ENCODE assay signal across 21 cellular contexts in genomic region chr3:133750201-133750748, GRCh38. TPM values are rescaled to one million over a fixed set of nuclear protein-coding genes. Genes with fewer than 3 reads are reported as not detected.
DNase-seq lines count a peak whose midpoint lies in the region; ATAC-seq and TF ChIP-seq lines count a peak whose summit lies in the region.
"Had no signal": no experiment of that assay in that cellular context is flagged by ENCODE, and none has a peak within 500 bp of the region (broad histone marks: within the 10 kb centered on the region; RNA-seq: fewer than 3 reads in every experiment).

No MANE protein-coding gene starts in this region.

- no peak overlapping the region for H3K4me3 ChIP-seq in endodermal cell (ENCODE audit: low read length)
- H3K4me3 ChIP-seq: heart left ventricle, left lung, tibial nerve had no signal

- 90 to 100% methylated on average over 1 to 8 of the region's 8 CpGs for WGBS in endodermal cell (ENCODE audit: insufficient coverage in 1 of 2, insufficient read length in 1 of 2), 2 experiments

- H3K27me3 Mint-ChIP-seq in activated T-helper 17 cell treated with anti-CD3 and anti-CD28 coated beads, Interleukin-2, amount 50 U/mL, for 72 hours = peaks cover 22% of the 10 kb centered on the region
- peaks cover 3% of the 10 kb centered on the region for H3K27me3 Mint-ChIP-seq in endodermal cell (ENCODE audit: insufficient read depth)

- no peak overlapping the region for H3K27ac Mint-ChIP-seq in activated T-helper 17 cell treated with anti-CD3 and anti-CD28 coated beads, Interleukin-2, amount 50 U/mL, for 72 hours
- no peak overlapping the region for H3K27ac Mint-ChIP-seq in endodermal cell
- H3K27ac Mint-ChIP-seq: activated CD8-positive, alpha-beta T cell treated with anti-CD3 and anti-CD28 coated beads for 36 hours; CD8-positive, alpha-beta T cell; dendritic cell treated with granulocyte-macrophage colony-stimulating factor and Interleukin-4, amounts not matched to agents 40 ng/mL and 50 ng/mL, for 4 days; stimulated activated naive CD8-positive, alpha-beta T cell treated with anti-CD3 and anti-CD28 coated beads, Interleukin-15, Interleukin-2, amounts not matched to agents 100 ng/mL and 50 ng/mL, for 24 hours had no signal

- no peaks in the 10 kb centered on the region for H3K4me1 Mint-ChIP-seq in activated T-helper 17 cell treated with anti-CD3 and anti-CD28 coated beads, Interleukin-2, amount 50 U/mL, for 72 hours
- H3K4me1 Mint-ChIP-seq in endodermal cell = no peaks in the 10 kb centered on the region

- no peaks in the 10 kb centered on the region for H3K36me3 Mint-ChIP-seq in activated T-helper 17 cell treated with anti-CD3 and anti-CD28 coated beads, Interleukin-2, amount 50 U/mL, for 72 hours (ENCODE audit: low read depth)
- H3K36me3 Mint-ChIP-seq in endodermal cell (ENCODE audit: low read depth) = no peaks in the 10 kb centered on the region
- H3K36me3 Mint-ChIP-seq: CD8-positive, alpha-beta T cell had no signal

- no peak overlapping the region for H3K9ac ChIP-seq in endodermal cell (ENCODE audit: extremely low read depth, low read length, poor library complexity, severe bottlenecking)

- no peak for ATAC-seq in activated T-helper 17 cell treated with anti-CD3 and anti-CD28 coated beads, Interleukin-2, amount 50 U/mL, for 72 hours (replicated peaks)
- no peak for ATAC-seq in GM19467 (IDR thresholded peaks at IDR 0.05; ENCODE audit: unreplicated experiment)
- ATAC-seq: activated CD8-positive, alpha-beta T cell treated with anti-CD3 and anti-CD28 coated beads for 36 hours; CD8-positive, alpha-beta T cell; left lung had no signal

- TF ChIP-seq CTCF in endodermal cell (conservative IDR thresholded peaks at IDR 0.05) = no peak

- H3K9me3 Mint-ChIP-seq in activated T-helper 17 cell treated with anti-CD3 and anti-CD28 coated beads, Interleukin-2, amount 50 U/mL, for 72 hours = no peaks in the 10 kb centered on the region
- no peaks in the 10 kb centered on the region for H3K9me3 Mint-ChIP-seq in endodermal cell
- H3K9me3 Mint-ChIP-seq: activated CD8-positive, alpha-beta T cell treated with anti-CD3 and anti-CD28 coated beads for 36 hours; CD8-positive, alpha-beta T cell; dendritic cell treated with granulocyte-macrophage colony-stimulating factor and Interleukin-4, amounts not matched to agents 40 ng/mL and 50 ng/mL, for 4 days; stimulated activated naive CD8-positive, alpha-beta T cell treated with anti-CD3 and anti-CD28 coated beads, Interleukin-15, Interleukin-2, amounts not matched to agents 100 ng/mL and 50 ng/mL, for 24 hours had no signal

- DNase-seq in DMS 273 (lab: John Stamatoyannopoulos, UW; ENCODE audit: unreplicated experiment) (peak; percentile 77), NCI-H1694 (lab: John Stamatoyannopoulos, UW) (peak; percentile 14), midbrain (lab: John Stamatoyannopoulos, UW) (peak; percentile 27), endodermal cell (no peak)
- no peak for DNase-seq in activated T-cell treated with anti-CD3 and anti-CD28 coated beads, Interleukin-2, amount 50 U/mL, for 48 hours
- DNase-seq: activated CD8-positive, alpha-beta T cell treated with anti-CD3 and anti-CD28 coated beads for 36 hours; amniotic stem cell; CD8-positive, alpha-beta T cell; DMS53; left lung; NCI-H187; NCI-H526 treated with DMSO at 0.1 percent for 48 hours; stimulated activated CD4-positive, alpha-beta T cell treated with anti-CD3 and anti-CD28 coated beads, Interleukin-4, amount 100 ng/mL, for 24 hours had no signal

- H3K36me3 ChIP-seq in endodermal cell (ENCODE audit: control insufficient read depth, insufficient read depth, low read length) = no peaks in the 10 kb centered on the region
- H3K36me3 ChIP-seq: heart left ventricle, left lung, neutrophil, tibial nerve had no signal

- no peaks in the 10 kb centered on the region for H3K9me3 ChIP-seq in endodermal cell (ENCODE audit: control insufficient read depth, low read length)
- H3K9me3 ChIP-seq: heart left ventricle, left lung, neutrophil, tibial nerve had no signal

- H3K27ac ChIP-seq in cingulate gyrus (ENCODE audit: low read depth, low read length) (peak overlapping the region; percentile 44), endodermal cell (ENCODE audit: low read depth, low read length) (no peak overlapping the region)
- H3K27ac ChIP-seq: heart left ventricle, left lung, neutrophil, tibial nerve had no signal

- no peaks in the 10 kb centered on the region for H3K4me1 ChIP-seq in endodermal cell (ENCODE audit: control insufficient read depth, insufficient read depth, low read length)
- H3K4me1 ChIP-seq: left lung had no signal

- peaks cover 34% of the 10 kb centered on the region for H3K27me3 ChIP-seq in endodermal cell (ENCODE audit: control insufficient read depth, insufficient read depth, low read length, poor library complexity, severe bottlenecking)

- H3K4me3 Mint-ChIP-seq in activated T-helper 17 cell treated with anti-CD3 and anti-CD28 coated beads, Interleukin-2, amount 50 U/mL, for 72 hours = no peak overlapping the region
- H3K4me3 Mint-ChIP-seq in endodermal cell = no peak overlapping the region
- H3K4me3 Mint-ChIP-seq: activated CD8-positive, alpha-beta T cell treated with anti-CD3 and anti-CD28 coated beads for 36 hours; CD8-positive, alpha-beta T cell; dendritic cell treated with granulocyte-macrophage colony-stimulating factor and Interleukin-4, amounts not matched to agents 40 ng/mL and 50 ng/mL, for 4 days; stimulated activated naive CD8-positive, alpha-beta T cell treated with anti-CD3 and anti-CD28 coated beads, Interleukin-15, Interleukin-2, amounts not matched to agents 100 ng/mL and 50 ng/mL, for 24 hours had no signal

RNA-seq across cellular contexts. Expression of gene TF, which starts 4.1 kb away (rescaled TPM):
- total RNA-seq in activated T-helper 17 cell treated with anti-CD3 and anti-CD28 coated beads, Interleukin-2, amount 50 U/mL, for 72 hours = 1 to 10 TPM in 1 of 2 donors, under 1 TPM in 1; 0.50 to 1.9 TPM
- 1 to 10 TPM in 1 of 2 donors, under 1 TPM in 1; 0.40 to 3.0 TPM for total RNA-seq in endodermal cell
- polyA plus RNA-seq in endodermal cell (2013, experiment 1 of 2) = 1.1 TPM
- polyA plus RNA-seq in endodermal cell (2013, experiment 2 of 2) = 0.66 TPM

RNA-seq across cellular contexts. Expression of gene SRPRB, which starts 55.3 kb away (rescaled TPM):
- total RNA-seq in activated T-helper 17 cell treated with anti-CD3 and anti-CD28 coated beads, Interleukin-2, amount 50 U/mL, for 72 hours = 10 to 100 TPM; 26.2 to 80.6 TPM
- 10 to 100 TPM; 26.1 to 33.6 TPM for total RNA-seq in endodermal cell
- 29.0 TPM for polyA plus RNA-seq in endodermal cell (2013, experiment 1 of 2)
- 27.4 TPM for polyA plus RNA-seq in endodermal cell (2013, experiment 2 of 2)

Comparison
In these comparisons a context has a peak if more than half of its experiments do, and no peak if none do; other contexts are left out.
1. DNase-seq: peak in DMS 273 (single experiment), NCI-H1694 (single experiment) and midbrain (single experiment); none in activated T-cell treated with anti-CD3 and anti-CD28 coated beads, Interleukin-2, amount 50 U/mL, for 48 hours (0 of 2) and endodermal cell (single experiment).